Comparison of ENCODE assay signal across 1 cellular context in the genomic region with DNA sequence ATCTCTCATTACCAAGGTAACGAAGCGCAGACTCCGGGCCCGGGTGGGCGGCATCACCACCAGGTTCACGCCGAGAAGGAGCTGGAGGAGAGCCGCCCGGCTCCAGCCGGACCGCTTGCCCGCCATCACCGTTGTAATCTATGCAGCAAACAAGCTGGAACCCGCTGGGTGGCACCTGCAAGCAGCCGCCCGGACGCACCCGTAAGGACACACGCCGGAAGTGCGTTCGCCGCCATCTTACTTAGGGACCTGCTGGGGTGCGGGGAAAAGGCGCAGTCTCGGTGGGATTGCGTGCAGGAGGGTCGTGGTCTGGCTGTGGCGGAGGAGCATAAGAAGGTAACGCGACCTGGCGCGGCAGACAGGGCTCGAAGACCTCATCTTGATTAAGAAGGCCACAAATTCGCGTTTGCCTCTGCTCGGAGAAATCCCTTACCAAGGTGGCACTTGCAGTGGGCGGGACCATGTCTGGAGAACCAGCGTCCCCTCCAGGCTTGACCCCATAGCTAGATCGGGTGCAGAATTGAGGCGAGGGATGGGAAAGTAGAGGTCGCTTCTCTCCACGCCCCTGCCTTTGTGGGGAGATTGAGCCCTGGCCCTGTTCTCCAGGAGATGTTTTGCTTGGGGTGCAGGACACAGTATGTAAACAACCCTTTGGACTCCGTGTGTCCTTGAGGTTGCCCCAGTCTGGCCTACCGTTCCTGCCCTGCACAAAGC.
A peak's percentile ranks its signal among the peaks of the same experiment; 100 is the strongest.
TF ChIP-seq lines count a peak whose summit lies in the region.

A gene with protein sequence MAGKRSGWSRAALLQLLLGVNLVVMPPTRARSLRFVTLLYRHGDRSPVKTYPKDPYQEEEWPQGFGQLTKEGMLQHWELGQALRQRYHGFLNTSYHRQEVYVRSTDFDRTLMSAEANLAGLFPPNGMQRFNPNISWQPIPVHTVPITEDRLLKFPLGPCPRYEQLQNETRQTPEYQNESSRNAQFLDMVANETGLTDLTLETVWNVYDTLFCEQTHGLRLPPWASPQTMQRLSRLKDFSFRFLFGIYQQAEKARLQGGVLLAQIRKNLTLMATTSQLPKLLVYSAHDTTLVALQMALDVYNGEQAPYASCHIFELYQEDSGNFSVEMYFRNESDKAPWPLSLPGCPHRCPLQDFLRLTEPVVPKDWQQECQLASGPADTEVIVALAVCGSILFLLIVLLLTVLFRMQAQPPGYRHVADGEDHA (minus strand): TSS at position 151 of the 714 bp plus-strand sequence. CDS start 25 bp downstream, at position 126.

TF ChIP-seq in H1, 55 proteins besides CTCF, POLR2A, EP300 and RAD21 (continued from another document):
- TF ChIP-seq MAX (IDR thresholded peaks at IDR 0.05) (peak; percentile 74), TAF7 (optimal IDR thresholded peaks at IDR 0.05; ENCODE audit: borderline replicate concordance, low read depth, low read length) (peak; percentile 97), ZNF274 (IDR thresholded peaks at IDR 0.05; ENCODE audit: borderline replicate concordance, extremely low read depth, low read length) (no peak), JUN (IDR thresholded peaks at IDR 0.05; ENCODE audit: low read depth, low read length) (no peak), TCF12 (IDR thresholded peaks at IDR 0.05; ENCODE audit: low read depth, low read length) (peak; percentile 90; the same call in 1 of the 2 replicates), ATF2 (IDR thresholded peaks at IDR 0.05; ENCODE audit: low read length) (peak; percentile 69; the same call in 1 of the 2 replicates), SP1 (IDR thresholded peaks at IDR 0.05; ENCODE audit: low read depth, low read length) (peak; percentile 59; the same call in 1 of the 2 replicates), CEBPB (IDR thresholded peaks at IDR 0.05; ENCODE audit: low read depth, low read length) (0 out of 2 replicates have a peak, but pooled peaks have one; percentile 2), SRF (IDR thresholded peaks at IDR 0.05; ENCODE audit: low read depth, low read length) (peak; percentile 49; the same call in 1 of the 2 replicates), SP4 (IDR thresholded peaks at IDR 0.05; ENCODE audit: low read length) (peak; percentile 80; the same call in 1 of the 2 replicates), CHD1 (IDR thresholded peaks at IDR 0.05; ENCODE audit: low read depth, low read length) (no peak), KDM1A (IDR thresholded peaks at IDR 0.05; ENCODE audit: borderline replicate concordance, low read length) (no peak), SIX5 (IDR thresholded peaks at IDR 0.05; ENCODE audit: low read depth, low read length) (peak; percentile 57; the same call in 1 of the 2 replicates), RBBP5 (IDR thresholded peaks at IDR 0.05; ENCODE audit: borderline replicate concordance, low read depth, low read length) (peak; percentile 71), SIN3A (conservative IDR thresholded peaks at IDR 0.05 in 1 of 2, IDR thresholded peaks at IDR 0.05 in 1 of 2; ENCODE audit: low read depth in 1 of 2, low read length in 2 of 2) (peak in 1 of 2 experiments; percentile 95; a peak in 2 of 4 replicates), EGR1 (IDR thresholded peaks at IDR 0.05; ENCODE audit: borderline replicate concordance, low read depth, low read length) (peak; percentile 63; the same call in 1 of the 2 replicates), POLR2AphosphoS5 (IDR thresholded peaks at IDR 0.05; ENCODE audit: low read depth, low read length) (peak; percentile 97), SAP30 (IDR thresholded peaks at IDR 0.05; ENCODE audit: insufficient read depth, insufficient replicate concordance, low read length) (peak; percentile 64), GTF2F1 (IDR thresholded peaks at IDR 0.05; ENCODE audit: borderline replicate concordance, low read depth, low read length) (peak; percentile 90), RXRA (IDR thresholded peaks at IDR 0.05; ENCODE audit: insufficient read depth, low read depth, low read length) (0 out of 2 replicates have a peak, but pooled peaks have one; percentile 44), FOSL1 (IDR thresholded peaks at IDR 0.05; ENCODE audit: insufficient read depth, low read depth, low read length) (no peak), PHF8 (conservative IDR thresholded peaks at IDR 0.05; ENCODE audit: low read depth, low read length) (peak; percentile 91), KDM5A (IDR thresholded peaks at IDR 0.05; ENCODE audit: low read length) (peak; percentile 71)
- TF ChIP-seq, protein P1, sequence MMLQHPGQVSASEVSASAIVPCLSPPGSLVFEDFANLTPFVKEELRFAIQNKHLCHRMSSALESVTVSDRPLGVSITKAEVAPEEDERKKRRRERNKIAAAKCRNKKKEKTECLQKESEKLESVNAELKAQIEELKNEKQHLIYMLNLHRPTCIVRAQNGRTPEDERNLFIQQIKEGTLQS (IDR thresholded peaks at IDR 0.05; ENCODE audit: insufficient read depth, low read depth, low read length) = no peak
